ENCODE assay signal across 18 cellular contexts in the genomic region with DNA sequence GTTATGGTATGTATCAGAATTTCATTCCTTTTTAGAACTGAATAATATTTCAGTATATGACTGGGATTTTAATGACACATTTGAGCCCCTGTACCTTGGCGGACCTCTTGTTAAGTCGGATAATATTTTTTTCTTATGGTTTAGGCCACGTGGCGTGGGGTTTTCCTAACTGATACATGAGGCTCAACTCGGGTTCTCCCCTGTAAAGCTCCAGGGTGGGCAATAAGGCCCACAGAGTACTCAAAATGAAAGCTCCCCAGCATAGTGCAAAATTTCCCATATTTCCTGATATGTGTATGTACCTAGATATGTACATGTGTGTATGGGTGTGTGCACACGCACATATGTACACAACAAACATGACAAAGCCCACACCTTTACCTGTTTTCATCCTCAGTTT. TPM values are rescaled to one million over a fixed set of nuclear protein-coding genes. Genes with fewer than 3 reads are reported as not detected.
A peak's percentile ranks its signal among the peaks of the same experiment; 100 is the strongest.
DNase-seq lines count a peak whose midpoint lies in the region; ATAC-seq and TF ChIP-seq lines count a peak whose summit lies in the region.
"Had no signal": no experiment of that assay in that cellular context is flagged by ENCODE, and none has a peak within 500 bp of the region (broad histone marks: within the 10 kb centered on the region; RNA-seq: fewer than 3 reads in every experiment).

No MANE protein-coding gene starts in this region.

- POLR2A ChIA-PET in activated B cell treated with CpG ODN at 0.5 μM for 24 hours (lab: Charles Lee), result interaction anchor here (0.6 to 4.5 kb wide), 6 partner anchors 24 to 282 kb away, joined by 3 to 31 read pairs (median 6); partner anchors contain the start of genes CCDC112, FEM1C and TICAM2
- POLR2A ChIA-PET in activated CD4-positive, alpha-beta memory T cell treated with anti-CD3 and anti-CD28 coated beads, Interleukin-2, amount 10 ng/mL, durations not matched to agents 7 days and 5 days (lab: Charles Lee), result interaction anchor here (0.6 kb wide), 1 partner anchor 241 kb away, joined by 4 read pairs; no protein-coding TSS in a partner anchor

- ATAC-seq in GM18870 (IDR thresholded peaks at IDR 0.05; ENCODE audit: unreplicated experiment), result peak; percentile 24
- ATAC-seq in HG02852 (IDR thresholded peaks at IDR 0.05; ENCODE audit: unreplicated experiment), result peak; percentile 21
- ATAC-seq in activated B cell treated with CpG ODN at 0.5 μM for 24 hours (ENCODE audit: low read depth), result no peak
- ATAC-seq: HepG2 had no signal

- peak overlapping the region; percentile 68 for H3K27ac Mint-ChIP-seq in activated B cell treated with CpG ODN at 0.5 μM for 24 hours
- H3K27ac Mint-ChIP-seq in activated CD4-positive, alpha-beta memory T cell treated with anti-CD3 and anti-CD28 coated beads, Interleukin-2, amount 10 ng/mL, durations not matched to agents 7 days and 5 days, result no peak overlapping the region

- H3K4me1 Mint-ChIP-seq in activated B cell treated with CpG ODN at 0.5 μM for 24 hours, result peaks cover 55% of the 10 kb centered on the region
- H3K4me1 Mint-ChIP-seq in activated CD4-positive, alpha-beta memory T cell treated with anti-CD3 and anti-CD28 coated beads, Interleukin-2, amount 10 ng/mL, durations not matched to agents 7 days and 5 days, result peaks cover 2% of the 10 kb centered on the region
- H3K4me1 Mint-ChIP-seq: CD8-positive, alpha-beta memory T cell had no signal

- DNase-seq in GM12865 (ENCODE audit: low read depth) (peak; percentile 84), activated B cell treated with CpG ODN at 0.5 μM for 24 hours (no peak), NCI-H446 treated with DMSO at 0.1 percent for 48 hours (lab: John Stamatoyannopoulos, UW) (no peak), NCI-H82 (lab: John Stamatoyannopoulos, UW) (no peak), NCI-H2029 (lab: John Stamatoyannopoulos, UW) (no peak)
- no peak for DNase-seq in activated CD4-positive, alpha-beta memory T cell treated with anti-CD3 and anti-CD28 coated beads, Interleukin-2, amount 10 ng/mL, durations not matched to agents 7 days and 5 days
- DNase-seq: CD8-positive, alpha-beta memory T cell; GF-D8; MM.1S; NCI-H1105 treated with DMSO at 0.1 percent for 48 hours; NCI-H187; SIG-M5; T-helper 2 cell had no signal

- peak overlapping the region; percentile 40 for H3K4me3 Mint-ChIP-seq in activated B cell treated with CpG ODN at 0.5 μM for 24 hours
- no peak overlapping the region for H3K4me3 Mint-ChIP-seq in activated CD4-positive, alpha-beta memory T cell treated with anti-CD3 and anti-CD28 coated beads, Interleukin-2, amount 10 ng/mL, durations not matched to agents 7 days and 5 days
- H3K4me3 Mint-ChIP-seq: CD8-positive, alpha-beta memory T cell had no signal

- no peaks in the 10 kb centered on the region for H3K27me3 Mint-ChIP-seq in activated B cell treated with CpG ODN at 0.5 μM for 24 hours
- peaks cover 6% of the 10 kb centered on the region for H3K27me3 Mint-ChIP-seq in activated CD4-positive, alpha-beta memory T cell treated with anti-CD3 and anti-CD28 coated beads, Interleukin-2, amount 10 ng/mL, durations not matched to agents 7 days and 5 days

- no peak overlapping the region for H3K4me3 ChIP-seq in GM12865 (ENCODE audit: low read depth, low read length)
- H3K4me3 ChIP-seq: BLaER1 had no signal

- H3K36me3 Mint-ChIP-seq in activated B cell treated with CpG ODN at 0.5 μM for 24 hours (ENCODE audit: low read depth), result peaks cover 3% of the 10 kb centered on the region
- H3K36me3 Mint-ChIP-seq in activated CD4-positive, alpha-beta memory T cell treated with anti-CD3 and anti-CD28 coated beads, Interleukin-2, amount 10 ng/mL, durations not matched to agents 7 days and 5 days (ENCODE audit: low read depth), result no peaks in the 10 kb centered on the region

- peaks cover 2% of the 10 kb centered on the region for H3K9me3 Mint-ChIP-seq in activated B cell treated with CpG ODN at 0.5 μM for 24 hours
- H3K9me3 Mint-ChIP-seq in activated CD4-positive, alpha-beta memory T cell treated with anti-CD3 and anti-CD28 coated beads, Interleukin-2, amount 10 ng/mL, durations not matched to agents 7 days and 5 days, result no peaks in the 10 kb centered on the region
- H3K9me3 Mint-ChIP-seq: CD8-positive, alpha-beta memory T cell had no signal

- intact Hi-C loops in activated B cell treated with CpG ODN at 0.5 μM for 24 hours (cut with micrococcal nuclease), result no loop called here

- TF ChIP-seq CTCF in GM12865 (IDR thresholded peaks at IDR 0.05; ENCODE audit: insufficient read depth, low read depth, low read length, missing control alignments) (no peak), activated B cell treated with CpG ODN at 0.5 μM for 24 hours (IDR thresholded peaks at IDR 0.05) (no peak)

- CTCF ChIA-PET in activated B cell treated with CpG ODN at 0.5 μM for 24 hours (lab: Charles Lee), result interaction anchor here (1.1 to 7.1 kb wide), 4 partner anchors 10 to 268 kb away, joined by 3 to 134 read pairs (median 4); no protein-coding TSS in a partner anchor
- CTCF ChIA-PET in activated CD4-positive, alpha-beta memory T cell treated with anti-CD3 and anti-CD28 coated beads, Interleukin-2, amount 10 ng/mL, durations not matched to agents 7 days and 5 days (lab: Charles Lee), result interaction anchor here (0.6 to 6.2 kb wide), 4 partner anchors 10 to 428 kb away, joined by 3 to 149 read pairs (median 3); no protein-coding TSS in a partner anchor

RNA-seq across cellular contexts. Expression of gene TICAM2, which starts 24.5 kb away (rescaled TPM):
- 12.4 and 13.3 TPM in 2 replicates for total RNA-seq in activated B cell treated with CpG ODN at 0.5 μM for 24 hours
- 1 to 10 TPM; 1.8 to 2.5 TPM for total RNA-seq in activated CD4-positive, alpha-beta memory T cell treated with anti-CD3 and anti-CD28 coated beads, Interleukin-2, amount 10 ng/mL, durations not matched to agents 7 days and 5 days
- total RNA-seq: NCI-H460 had no signal

RNA-seq across cellular contexts. Expression of gene FEM1C, which starts 33.2 kb away (rescaled TPM):
- total RNA-seq in activated B cell treated with CpG ODN at 0.5 μM for 24 hours, result 19.1 and 19.8 TPM in 2 replicates
- total RNA-seq in activated CD4-positive, alpha-beta memory T cell treated with anti-CD3 and anti-CD28 coated beads, Interleukin-2, amount 10 ng/mL, durations not matched to agents 7 days and 5 days, result 10 to 100 TPM; 16.8 to 17.0 TPM

RNA-seq across cellular contexts. Expression of gene TMED7, which starts 48.1 kb away (rescaled TPM):
- 34.9 and 35.0 TPM in 2 replicates for total RNA-seq in activated B cell treated with CpG ODN at 0.5 μM for 24 hours
- 10 to 100 TPM; 52.7 to 55.6 TPM for total RNA-seq in activated CD4-positive, alpha-beta memory T cell treated with anti-CD3 and anti-CD28 coated beads, Interleukin-2, amount 10 ng/mL, durations not matched to agents 7 days and 5 days
